Comparison of ENCODE assay signal across 27 cellular contexts in the genomic region with DNA sequence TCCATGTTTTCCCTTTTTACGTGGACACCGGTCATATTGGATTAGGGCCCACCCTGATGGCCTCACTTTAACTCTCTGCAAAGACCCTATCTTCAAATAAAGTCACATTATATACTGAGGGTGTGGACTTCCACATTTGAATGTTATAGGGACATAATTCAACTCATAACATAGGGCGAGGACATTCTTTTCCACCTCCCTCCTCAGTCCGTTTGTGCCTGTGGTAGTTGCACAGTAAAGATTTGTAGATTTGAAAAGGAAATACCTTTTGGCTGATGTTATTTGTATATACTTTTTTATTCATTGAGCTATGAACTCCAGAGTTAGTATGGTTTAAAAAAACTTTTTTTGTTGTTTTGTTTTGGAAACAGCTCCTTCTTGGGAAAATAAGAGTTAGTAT.
"Had no signal": no experiment of that assay in that cellular context is flagged by ENCODE, and none has a peak within 500 bp of the region (broad histone marks: within the 10 kb centered on the region; RNA-seq: fewer than 3 reads in every experiment).

No MANE protein-coding gene starts in this region.

- H3K9me3 Mint-ChIP-seq: dendritic cell treated with granulocyte-macrophage colony-stimulating factor and Interleukin-4, amounts not matched to agents 40 ng/mL and 50 ng/mL, for 4 days; immature natural killer cell; memory B cell; naive thymus-derived CD8-positive, alpha-beta T cell; nephron progenitor cell; stimulated activated effector memory CD8-positive, alpha-beta T cell treated with anti-CD3 and anti-CD28 coated beads, Interleukin-12 subunit alpha, Interleukin-12 subunit beta, amount 100 ng/mL, for 72 hours; type B pancreatic cell had no signal

- H3K9me3 ChIP-seq: colonic mucosa, esophagus squamous epithelium, prostate gland, right atrium auricular region, stomach, thyroid gland had no signal

- H3K4me3 ChIP-seq: colonic mucosa, esophagus squamous epithelium, lung, prostate gland, right atrium auricular region, smooth muscle cell, stomach, thyroid gland had no signal

- DNase-seq: colonic mucosa; effector memory CD4-positive, alpha-beta T cell; erythroblast; esophagus squamous epithelium; hypothalamus; immature natural killer cell; islet precursor cell; kidney glomerular epithelial cell; midbrain; naive thymus-derived CD8-positive, alpha-beta T cell; nephron progenitor cell; nucleus accumbens; stimulated activated CD4-positive, alpha-beta T cell treated with anti-CD3 and anti-CD28 coated beads, Interleukin-12 subunit alpha, Interleukin-12 subunit beta, amount 100 ng/mL, for 4 hours; stimulated activated CD4-positive, alpha-beta T cell treated with anti-CD3 and anti-CD28 coated beads, Interleukin-1b, Interleukin-23, amount 100 ng/mL, for 48 hours; stimulated activated CD4-positive, alpha-beta T cell treated with anti-CD3 and anti-CD28 coated beads, Interleukin-4, amount 100 ng/mL, for 1 hour; stimulated activated naive CD4-positive, alpha-beta T cell treated with Interleukin-2 at 50 U/mL for 16 hours; stomach; thyroid gland had no signal

- H3K27me3 Mint-ChIP-seq: dendritic cell treated with granulocyte-macrophage colony-stimulating factor and Interleukin-4, amounts not matched to agents 40 ng/mL and 50 ng/mL, for 4 days; memory B cell; naive thymus-derived CD8-positive, alpha-beta T cell; type B pancreatic cell had no signal

- H3K27ac ChIP-seq: colonic mucosa, esophagus squamous epithelium, prostate gland, right atrium auricular region, stomach, thyroid gland had no signal

- H3K27me3 ChIP-seq: colonic mucosa, esophagus squamous epithelium, right atrium auricular region, stomach, thyroid gland had no signal

- ATAC-seq: naive thymus-derived CD8-positive, alpha-beta T cell; sciatic nerve; stimulated activated effector memory CD8-positive, alpha-beta T cell treated with anti-CD3 and anti-CD28 coated beads, Interleukin-12 subunit alpha, Interleukin-12 subunit beta, amount 100 ng/mL, for 72 hours had no signal

- H3K36me3 ChIP-seq: colonic mucosa, prostate gland, right atrium auricular region had no signal

- H3K27ac Mint-ChIP-seq: dendritic cell treated with granulocyte-macrophage colony-stimulating factor and Interleukin-4, amounts not matched to agents 40 ng/mL and 50 ng/mL, for 4 days; memory B cell; nephron progenitor cell; stimulated activated effector memory CD8-positive, alpha-beta T cell treated with anti-CD3 and anti-CD28 coated beads, Interleukin-12 subunit alpha, Interleukin-12 subunit beta, amount 100 ng/mL, for 72 hours; type B pancreatic cell had no signal

- H3K4me1 ChIP-seq: colonic mucosa, esophagus squamous epithelium, right atrium auricular region, stomach had no signal

- H3K4me3 Mint-ChIP-seq: dendritic cell treated with granulocyte-macrophage colony-stimulating factor and Interleukin-4, amounts not matched to agents 40 ng/mL and 50 ng/mL, for 4 days; immature natural killer cell; memory B cell; nephron progenitor cell; stimulated activated effector memory CD8-positive, alpha-beta T cell treated with anti-CD3 and anti-CD28 coated beads, Interleukin-12 subunit alpha, Interleukin-12 subunit beta, amount 100 ng/mL, for 72 hours; type B pancreatic cell had no signal
